In the genomic region with DNA sequence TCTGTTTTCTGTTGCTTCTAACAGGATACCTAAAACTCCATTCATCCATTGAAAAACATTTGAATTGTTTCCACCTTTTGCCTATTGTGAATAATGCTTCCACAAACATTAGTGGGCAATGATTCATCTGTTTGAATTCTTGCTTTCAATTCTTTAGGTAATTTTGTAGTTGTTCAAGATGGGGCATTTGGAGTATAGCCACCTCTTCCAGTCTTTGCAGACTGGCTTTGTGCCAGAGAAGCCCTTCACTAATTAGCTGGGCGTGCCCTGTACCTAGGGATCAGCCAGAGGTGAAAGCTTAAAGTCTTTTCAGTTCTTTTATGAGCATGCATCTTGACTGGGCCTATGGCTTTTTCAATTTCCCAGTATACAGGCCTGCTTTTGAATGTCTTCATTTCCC, we compare ENCODE assay signal across 18 cellular contexts. TPM values are rescaled to one million over a fixed set of nuclear protein-coding genes. Genes with fewer than 3 reads are reported as not detected.
DNase-seq lines count a peak whose midpoint lies in the region; ATAC-seq, FAIRE-seq and TF ChIP-seq lines count a peak whose summit lies in the region.
"Had no signal": no experiment of that assay in that cellular context is flagged by ENCODE, and none has a peak within 500 bp of the region (broad histone marks: within the 10 kb centered on the region; RNA-seq: fewer than 3 reads in every experiment).

No MANE protein-coding gene starts in this region.

- no peaks in the 10 kb centered on the region for H3K4me1 Mint-ChIP-seq in mesothelial cell of epicardium
- H3K4me1 Mint-ChIP-seq: activated CD4-positive, alpha-beta memory T cell treated with anti-CD3 and anti-CD28 coated beads, Interleukin-2, amount 10 ng/mL, durations not matched to agents 7 days and 5 days; IgD-negative memory B cell had no signal

- CTCF ChIA-PET in HepG2 (lab: Yijun Ruan, JAX; ENCODE audit: low intra/inter-chr PET ratio, low total read pairs), result no interaction called here

- POLR2A ChIA-PET in HepG2 (lab: Yijun Ruan, JAX), result no interaction called here

- no peak for TF ChIP-seq RAD21 in HepG2 (CRISPR knock-in tag; IDR thresholded peaks at IDR 0.05)

- TF ChIP-seq EP300 in transverse colon (IDR thresholded peaks at IDR 0.05; ENCODE audit: low read depth) (no peak), HepG2 (IDR thresholded peaks at IDR 0.05; ENCODE audit: low read depth in 2 of 2, low read length in 2 of 2) (no peak), HepG2 (CRISPR knock-in tag; IDR thresholded peaks at IDR 0.05; ENCODE audit: borderline replicate concordance) (no peak)

- in situ Hi-C loops in transverse colon (cut with MboI; ENCODE audit: low pct_ligation_motif_present in 1 of 4, low pct_unique_long_range_greater_than_20kb in 1 of 4, low sequenced_read_pairs in 3 of 4) (no loop called here), HepG2 (cut with HindIII; ENCODE audit: extremely low pct_ligation_motif_present, low pct_unique_long_range_greater_than_20kb) (no loop called here)

- H3K27me3 ChIP-seq in RWPE2 (ENCODE audit: insufficient read depth, poor library complexity, severe bottlenecking), result no peaks in the 10 kb centered on the region
- no peaks in the 10 kb centered on the region for H3K27me3 ChIP-seq in transverse colon
- peaks cover 1 to 6% of the 10 kb centered on the region in 2 experiments; a peak in 2 of 5 replicates for H3K27me3 ChIP-seq in HepG2 (ENCODE audit: control insufficient read depth in 1 of 2, insufficient read depth in 2 of 2, low read length in 2 of 2)

- H3K4me3 ChIP-seq in RWPE2 (ENCODE audit: severe bottlenecking), result no peak overlapping the region
- H3K4me3 ChIP-seq in fibroblast of the aortic adventitia (ENCODE audit: low read depth, low read length), result no peak overlapping the region
- H3K4me3 ChIP-seq in transverse colon, result no peak overlapping the region
- no peak overlapping the region for H3K4me3 ChIP-seq in HepG2 (replicated peaks in 1 of 3; ENCODE audit: insufficient read depth in 1 of 3, low read depth in 2 of 3, low read length in 3 of 3)

- no peaks in the 10 kb centered on the region for H3K79me2 ChIP-seq in HepG2 (ENCODE audit: insufficient read depth, low read length)

- TF ChIP-seq POLR2A in transverse colon (IDR thresholded peaks at IDR 0.05), result no peak
- no peak for TF ChIP-seq POLR2A in HepG2 (IDR thresholded peaks at IDR 0.05; ENCODE audit: insufficient read depth in 1 of 2, low read depth in 2 of 2, low read length in 2 of 2)

- H3K9me3 Mint-ChIP-seq in mesothelial cell of epicardium, result peaks cover 11% of the 10 kb centered on the region
- H3K9me3 Mint-ChIP-seq: activated CD4-positive, alpha-beta memory T cell treated with anti-CD3 and anti-CD28 coated beads, Interleukin-2, amount 10 ng/mL, durations not matched to agents 7 days and 5 days; IgD-negative memory B cell had no signal

- no peak overlapping the region for H3K4me3 Mint-ChIP-seq in mesothelial cell of epicardium
- H3K4me3 Mint-ChIP-seq: activated CD4-positive, alpha-beta memory T cell treated with anti-CD3 and anti-CD28 coated beads, Interleukin-2, amount 10 ng/mL, durations not matched to agents 7 days and 5 days; IgD-negative memory B cell; neural crest cell had no signal

- intact Hi-C loops in transverse colon (cut with DNase I; ENCODE audit: low total_unique reads) (no loop called here), HepG2 (cut with micrococcal nuclease; ENCODE audit: unreplicated experiment) (no loop called here)

- H2AFZ ChIP-seq in HepG2 (ENCODE audit: low read length), result no peak overlapping the region

- no peak overlapping the region for H3K9ac ChIP-seq in HepG2 (ENCODE audit: insufficient read depth, low read depth, low read length)

- peak overlapping the region; percentile 54 for H3K27ac ChIP-seq in RWPE2 (ENCODE audit: poor library complexity, severe bottlenecking)
- peak overlapping the region; percentile 46 to 72 (median 57) for H3K27ac ChIP-seq in transverse colon
- no peak overlapping the region for H3K27ac ChIP-seq in HepG2 (ENCODE audit: extremely low read length, insufficient read depth, low read length)

- H3K9me3 ChIP-seq in RWPE2 (ENCODE audit: severe bottlenecking) (peaks cover 6% of the 10 kb centered on the region), transverse colon (no peaks in the 10 kb centered on the region), HepG2 (ENCODE audit: low read length) (no peaks in the 10 kb centered on the region)

- 41% methylated on average over 1 of the region's 1 CpG; no CpG with 5 or more reads in 1 of the 2 donors for WGBS in transverse colon (ENCODE audit: low coverage in 1 of 2), 2 donors
- 0% methylated on average over 1 of the region's 1 CpG for whole genome bisulfite sequencing in HepG2 (ENCODE audit: low lambda C conversion rate)

- H3K4me1 ChIP-seq in RWPE2 (ENCODE audit: insufficient read depth, poor library complexity, severe bottlenecking) (peaks cover 5% of the 10 kb centered on the region), transverse colon (peaks cover 6 to 39% (median 14%) of the 10 kb centered on the region in 4 donors), HepG2 (ENCODE audit: insufficient read depth, low read length) (peaks cover 9% of the 10 kb centered on the region)

- H3K4me2 ChIP-seq in HepG2 (ENCODE audit: low read depth, low read length), result no peak overlapping the region

- TF ChIP-seq CTCF in RWPE2 (IDR thresholded peaks at IDR 0.05; ENCODE audit: poor library complexity, severe bottlenecking), result no peak
- TF ChIP-seq CTCF in fibroblast of the aortic adventitia (IDR thresholded peaks at IDR 0.05; ENCODE audit: insufficient read depth, low read length), result no peak
- no peak for TF ChIP-seq CTCF in transverse colon (IDR thresholded peaks at IDR 0.05)
- no peak for TF ChIP-seq CTCF in mesothelial cell of epicardium (IDR thresholded peaks at IDR 0.05; ENCODE audit: unreplicated experiment)
- TF ChIP-seq CTCF in HepG2 (CRISPR knock-in tag; IDR thresholded peaks at IDR 0.05), result no peak

- ATAC-seq in RWPE2 (ENCODE audit: low read depth) (peak; percentile 86), HepG2 (no peak)

- peak; percentile 13 for DNase-seq in NCI-H2171 treated with DMSO at 0.1 percent for 48 hours (lab: John Stamatoyannopoulos, UW)
- no peak for DNase-seq in NCI-H2171 (lab: John Stamatoyannopoulos, UW)
- DNase-seq in RWPE2 (ENCODE audit: low spot score), result no peak
- peak; percentile 84 for DNase-seq in fibroblast of the aortic adventitia (ENCODE audit: low read depth)
- no peak for DNase-seq in transverse colon
- no peak for DNase-seq in mesothelial cell of epicardium (ENCODE audit: low spot score in 2 of 2, unreplicated experiment in 2 of 2)
- no peak for DNase-seq in D341Med (ENCODE audit: low spot score)
- no peak for DNase-seq in HepG2 (ENCODE audit: low spot score)
- DNase-seq: ACHN; activated CD4-positive, alpha-beta memory T cell treated with anti-CD3 and anti-CD28 coated beads, Interleukin-2, amount 10 ng/mL, durations not matched to agents 7 days and 5 days; activated naive CD4-positive, alpha-beta T cell; left ventricle myocardium superior; NCI-H1930; stimulated activated CD4-positive, alpha-beta T cell treated with anti-CD3 and anti-CD28 coated beads, Interleukin-12 subunit alpha, Interleukin-12 subunit beta, amount 100 ng/mL, for 4 hours had no signal

- H4K20me1 ChIP-seq in HepG2 (ENCODE audit: insufficient read depth, low read length), result no peaks in the 10 kb centered on the region

- no peaks in the 10 kb centered on the region for H3K36me3 ChIP-seq in RWPE2 (ENCODE audit: low read depth)
- no peaks in the 10 kb centered on the region for H3K36me3 ChIP-seq in transverse colon
- H3K36me3 ChIP-seq in HepG2 (replicated peaks in 1 of 2; ENCODE audit: control insufficient read depth in 1 of 2, insufficient read depth in 2 of 2, low read length in 2 of 2), result no peaks in the 10 kb centered on the region

- H3K27ac Mint-ChIP-seq in mesothelial cell of epicardium, result no peak overlapping the region
- H3K27ac Mint-ChIP-seq: activated CD4-positive, alpha-beta memory T cell treated with anti-CD3 and anti-CD28 coated beads, Interleukin-2, amount 10 ng/mL, durations not matched to agents 7 days and 5 days; IgD-negative memory B cell had no signal

- no peaks in the 10 kb centered on the region for H3K36me3 Mint-ChIP-seq in mesothelial cell of epicardium
- H3K36me3 Mint-ChIP-seq: IgD-negative memory B cell had no signal

- no TSS peak for BruUV-seq in HepG2 (replicated peaks; lab: Mats Ljungman, UMichigan)

- H3K27me3 Mint-ChIP-seq in mesothelial cell of epicardium (ENCODE audit: low read depth), result peaks cover 14% of the 10 kb centered on the region

- FAIRE-seq in HepG2 (lab: Jason Lieb, UNC), result no peak

TF ChIP-seq in HepG2, 621 proteins besides CTCF, POLR2A, EP300 and RAD21:
- no peak for TF ChIP-seq MLLT10 (CRISPR knock-in tag; IDR thresholded peaks at IDR 0.05)

RNA-seq across cellular contexts. Expression of gene RTP1, which starts 10.9 kb away (rescaled TPM):
- not detected in 2 replicates for total RNA-seq in fibroblast of the aortic adventitia (ENCODE audit: low replicate concordance)
- not detected for total RNA-seq in transverse colon
- total RNA-seq in mesothelial cell of epicardium, result not detected in 3 replicates
- total RNA-seq in HepG2 (2016; rRNA removed; fragmentation: Illumina TruSeq; extraction: Trizol), result not detected in 2 replicates
- not detected in 2 replicates for total RNA-seq in HepG2 (2016; cell fraction: cytosol; rRNA removed; fragmentation: Illumina TruSeq; extraction: Trizol; ENCODE audit: low read depth)
- total RNA-seq in HepG2 (2016; cell fraction: insoluble cytoplasmic fraction; rRNA removed; fragmentation: Illumina TruSeq; extraction: Trizol), result not detected in 2 replicates
- not detected in 2 replicates for total RNA-seq in HepG2 (2016; cell fraction: membrane; rRNA removed; fragmentation: Illumina TruSeq; extraction: Trizol)
- total RNA-seq in HepG2 (2016; cell fraction: nucleus; rRNA removed; fragmentation: Illumina TruSeq; extraction: Trizol), result not detected in 2 replicates
- not detected in 2 replicates for polyA plus RNA-seq in HepG2 (2011; rRNA removed)
- not detected in 2 replicates for polyA plus RNA-seq in HepG2 (2011; cell fraction: cytosol; rRNA removed)
- polyA plus RNA-seq in HepG2 (2011; cell fraction: nucleus; rRNA removed), result not detected in 2 replicates
- not detected in 2 replicates for polyA plus RNA-seq in HepG2 (2012)
- polyA plus RNA-seq in HepG2 (2016; cell fraction: cytosol; fragmentation: Illumina TruSeq; extraction: Trizol; ENCODE audit: low read depth), result not detected in 2 replicates
- polyA plus RNA-seq in HepG2 (2016; cell fraction: insoluble cytoplasmic fraction; fragmentation: Illumina TruSeq; extraction: Trizol; ENCODE audit: low read depth), result not detected in 2 replicates
- not detected in 2 replicates for polyA plus RNA-seq in HepG2 (2016; cell fraction: membrane; fragmentation: Illumina TruSeq; extraction: Trizol; ENCODE audit: low read depth)
- polyA plus RNA-seq in HepG2 (2016; cell fraction: nucleus; fragmentation: Illumina TruSeq; extraction: Trizol; ENCODE audit: insufficient read depth, low read depth), result not detected in 2 replicates
- not detected in 2 replicates for polyA minus RNA-seq in HepG2 (2011; rRNA and poly(A)+ RNA removed; ENCODE audit: low replicate concordance)
- not detected in 2 replicates for polyA minus RNA-seq in HepG2 (2011; cell fraction: cytosol; rRNA and poly(A)+ RNA removed)
- not detected in 2 replicates for polyA minus RNA-seq in HepG2 (2011; cell fraction: nucleus; rRNA and poly(A)+ RNA removed)
- total RNA-seq: activated CD4-positive, alpha-beta memory T cell treated with anti-CD3 and anti-CD28 coated beads, Interleukin-2, amount 10 ng/mL, durations not matched to agents 7 days and 5 days; chondrocyte; left ventricle myocardium superior; neural crest cell; RPMI7951 had no signal
- polyA plus RNA-seq: IgD-negative memory B cell had no signal

Comparison
In these comparisons a context has a peak if more than half of its experiments do, and no peak if none do; other contexts are left out.
1. DNase-seq: peak in NCI-H2171 treated with DMSO at 0.1 percent for 48 hours (single experiment) and fibroblast of the aortic adventitia (single experiment); none in NCI-H2171 (single experiment), RWPE2 (single experiment), transverse colon (single experiment), mesothelial cell of epicardium (0 of 2), D341Med (single experiment) and HepG2 (single experiment).